ENCODE assay signal across 1 cellular context in genomic region chr1:204407314-204407971, GRCh38.
TF ChIP-seq lines count a peak whose summit lies in the region.

No MANE protein-coding gene starts in this region.

TF ChIP-seq in GM12878, 131 proteins besides CTCF, POLR2A, EP300 and RAD21 (continued from another document):
- TF ChIP-seq, protein P1, sequence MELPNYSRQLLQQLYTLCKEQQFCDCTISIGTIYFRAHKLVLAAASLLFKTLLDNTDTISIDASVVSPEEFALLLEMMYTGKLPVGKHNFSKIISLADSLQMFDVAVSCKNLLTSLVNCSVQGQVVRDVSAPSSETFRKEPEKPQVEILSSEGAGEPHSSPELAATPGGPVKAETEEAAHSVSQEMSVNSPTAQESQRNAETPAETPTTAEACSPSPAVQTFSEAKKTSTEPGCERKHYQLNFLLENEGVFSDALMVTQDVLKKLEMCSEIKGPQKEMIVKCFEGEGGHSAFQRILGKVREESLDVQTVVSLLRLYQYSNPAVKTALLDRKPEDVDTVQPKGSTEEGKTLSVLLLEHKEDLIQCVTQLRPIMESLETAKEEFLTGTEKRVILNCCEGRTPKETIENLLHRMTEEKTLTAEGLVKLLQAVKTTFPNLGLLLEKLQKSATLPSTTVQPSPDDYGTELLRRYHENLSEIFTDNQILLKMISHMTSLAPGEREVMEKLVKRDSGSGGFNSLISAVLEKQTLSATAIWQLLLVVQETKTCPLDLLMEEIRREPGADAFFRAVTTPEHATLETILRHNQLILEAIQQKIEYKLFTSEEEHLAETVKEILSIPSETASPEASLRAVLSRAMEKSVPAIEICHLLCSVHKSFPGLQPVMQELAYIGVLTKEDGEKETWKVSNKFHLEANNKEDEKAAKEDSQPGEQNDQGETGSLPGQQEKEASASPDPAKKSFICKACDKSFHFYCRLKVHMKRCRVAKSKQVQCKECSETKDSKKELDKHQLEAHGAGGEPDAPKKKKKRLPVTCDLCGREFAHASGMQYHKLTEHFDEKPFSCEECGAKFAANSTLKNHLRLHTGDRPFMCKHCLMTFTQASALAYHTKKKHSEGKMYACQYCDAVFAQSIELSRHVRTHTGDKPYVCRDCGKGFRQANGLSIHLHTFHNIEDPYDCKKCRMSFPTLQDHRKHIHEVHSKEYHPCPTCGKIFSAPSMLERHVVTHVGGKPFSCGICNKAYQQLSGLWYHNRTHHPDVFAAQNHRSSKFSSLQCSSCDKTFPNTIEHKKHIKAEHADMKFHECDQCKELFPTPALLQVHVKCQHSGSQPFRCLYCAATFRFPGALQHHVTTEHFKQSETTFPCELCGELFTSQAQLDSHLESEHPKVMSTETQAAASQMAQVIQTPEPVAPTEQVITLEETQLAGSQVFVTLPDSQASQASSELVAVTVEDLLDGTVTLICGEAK (IDR thresholded peaks at IDR 0.05; ENCODE audit: borderline replicate concordance) = no peak
- TF ChIP-seq, protein P2, sequence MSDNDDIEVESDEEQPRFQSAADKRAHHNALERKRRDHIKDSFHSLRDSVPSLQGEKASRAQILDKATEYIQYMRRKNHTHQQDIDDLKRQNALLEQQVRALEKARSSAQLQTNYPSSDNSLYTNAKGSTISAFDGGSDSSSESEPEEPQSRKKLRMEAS (IDR thresholded peaks at IDR 0.05; ENCODE audit: low read depth, low read length) = no peak
- TF ChIP-seq CREB1 (IDR thresholded peaks at IDR 0.05; ENCODE audit: low read depth) = no peak
- no peak for TF ChIP-seq JUND (IDR thresholded peaks at IDR 0.05; ENCODE audit: low read depth, low read length)
- TF ChIP-seq E2F8 (IDR thresholded peaks at IDR 0.05; ENCODE audit: low read depth, partially characterized antibody) = no peak
- TF ChIP-seq E2F4 (IDR thresholded peaks at IDR 0.05; ENCODE audit: low read depth, low read length) = no peak
- no peak for TF ChIP-seq SP1 (IDR thresholded peaks at IDR 0.05; ENCODE audit: low read depth, low read length)
- TF ChIP-seq E4F1 (IDR thresholded peaks at IDR 0.05; ENCODE audit: borderline replicate concordance, partially characterized antibody) = no peak
- no peak for TF ChIP-seq SIN3A (IDR thresholded peaks at IDR 0.05; ENCODE audit: low read depth, low read length)
- TF ChIP-seq ZNF217 (IDR thresholded peaks at IDR 0.05) = no peak
- TF ChIP-seq POLR2AphosphoS2 (IDR thresholded peaks at IDR 0.05; ENCODE audit: low read depth, low read length) = no peak
- no peak for TF ChIP-seq KDM1A (IDR thresholded peaks at IDR 0.05; ENCODE audit: borderline replicate concordance)
- TF ChIP-seq, protein P3, sequence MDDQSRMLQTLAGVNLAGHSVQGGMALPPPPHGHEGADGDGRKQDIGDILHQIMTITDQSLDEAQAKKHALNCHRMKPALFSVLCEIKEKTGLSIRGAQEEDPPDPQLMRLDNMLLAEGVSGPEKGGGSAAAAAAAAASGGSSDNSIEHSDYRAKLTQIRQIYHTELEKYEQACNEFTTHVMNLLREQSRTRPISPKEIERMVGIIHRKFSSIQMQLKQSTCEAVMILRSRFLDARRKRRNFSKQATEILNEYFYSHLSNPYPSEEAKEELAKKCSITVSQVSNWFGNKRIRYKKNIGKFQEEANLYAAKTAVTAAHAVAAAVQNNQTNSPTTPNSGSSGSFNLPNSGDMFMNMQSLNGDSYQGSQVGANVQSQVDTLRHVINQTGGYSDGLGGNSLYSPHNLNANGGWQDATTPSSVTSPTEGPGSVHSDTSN (IDR thresholded peaks at IDR 0.05; ENCODE audit: insufficient replicate concordance, low read depth, low read length) = no peak
- TF ChIP-seq YY1 (IDR thresholded peaks at IDR 0.05; ENCODE audit: low read depth, low read length) = no peak
- no peak for TF ChIP-seq ASH2L (IDR thresholded peaks at IDR 0.05; ENCODE audit: borderline replicate concordance, low read depth)
